20 cellular contexts compared by ENCODE assay signal in the genomic region with DNA sequence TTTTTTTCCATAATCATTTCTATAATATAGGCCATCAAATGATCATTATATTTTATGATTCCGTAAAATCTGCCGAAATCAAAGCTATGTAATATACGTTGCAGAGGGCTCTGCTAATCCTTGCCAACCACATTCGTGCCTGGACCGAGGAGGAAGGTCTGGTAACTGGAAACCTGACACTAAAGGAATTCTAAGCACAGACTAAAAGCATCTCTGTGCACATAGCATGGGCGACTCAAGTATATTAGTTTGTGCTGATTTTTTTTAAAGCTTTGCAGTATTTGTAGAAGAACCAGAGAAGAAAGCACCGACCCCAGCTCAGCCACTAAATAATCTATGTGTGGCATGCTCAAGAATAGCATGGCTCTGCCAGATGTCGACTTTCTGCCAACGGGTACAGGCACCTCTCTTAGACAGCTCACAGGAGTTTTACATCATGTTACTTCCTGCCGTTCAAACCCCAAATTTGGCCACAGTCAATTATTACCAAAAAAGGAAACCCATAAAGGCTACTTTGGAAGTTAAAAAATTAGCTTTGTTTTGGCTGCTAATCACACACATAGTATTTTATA.
"Had no signal": no experiment of that assay in that cellular context is flagged by ENCODE, and none has a peak within 500 bp of the region (broad histone marks: within the 10 kb centered on the region; RNA-seq: fewer than 3 reads in every experiment).

No MANE protein-coding gene starts in this region.

- H3K36me3 ChIP-seq: heart right ventricle, lower lobe of right lung, ovary, upper lobe of right lung had no signal

- H3K27me3 ChIP-seq: ovary, upper lobe of right lung had no signal

- H3K9me3 ChIP-seq: ovary, upper lobe of right lung had no signal

- DNase-seq: activated CD4-positive, alpha-beta T cell treated with anti-CD3 and anti-CD28 coated beads, Interleukin-2, amount 10 ng/mL, durations not matched to agents 24 days and 14 days; activated CD4-positive, CD25-positive, alpha-beta regulatory T cell; activated CD8-positive, alpha-beta T cell treated with anti-CD3 and anti-CD28 coated beads for 36 hours; activated naive CD4-positive, alpha-beta T cell; activated T-cell treated with anti-CD3 and anti-CD28 coated beads, Interleukin-2, amount 50 U/mL, for 1 hour; anterior cingulate cortex; effector CD4-positive, alpha-beta T cell; heart right ventricle; left cardiac atrium; lower lobe of right lung; naive thymus-derived CD8-positive, alpha-beta T cell; ovary; stimulated activated CD4-positive, alpha-beta T cell treated with anti-CD3 and anti-CD28 coated beads, Interleukin-4, amount 100 ng/mL, for 24 hours; T-cell; T-helper 9 cell; upper lobe of right lung had no signal

- H3K4me3 ChIP-seq: coronary artery, heart right ventricle, lower lobe of right lung, ovary, upper lobe of right lung had no signal

- H3K4me1 ChIP-seq: lower lobe of right lung, upper lobe of right lung had no signal

- H3K27ac ChIP-seq: coronary artery, heart right ventricle, lower lobe of right lung, ovary, upper lobe of right lung had no signal

- ATAC-seq: activated CD8-positive, alpha-beta T cell treated with anti-CD3 and anti-CD28 coated beads for 36 hours; activated T-helper 17 cell treated with anti-CD3 and anti-CD28 coated beads, Interleukin-2, amount 50 U/mL, for 72 hours; heart right ventricle; left cardiac atrium; lower lobe of right lung; naive thymus-derived CD8-positive, alpha-beta T cell; sciatic nerve; stimulated activated memory B cell treated with anti-CD40 and anti-IgM and Interleukin-4, amounts not matched to agents 10 μg/mL and 1 μg/mL and 100 μg/mL, for 72 hours; T-cell; upper lobe of right lung had no signal
